ENCODE assay signal across 8 cellular contexts in genomic region chr12:104063712-104064030, GRCh38.
A peak's percentile ranks its signal among the peaks of the same experiment; 100 is the strongest.
DNase-seq lines count a peak whose midpoint lies in the region; ATAC-seq and TF ChIP-seq lines count a peak whose summit lies in the region.

No MANE protein-coding gene starts in this region.

- H3K27ac ChIP-seq in epithelial cell of prostate = peak overlapping the region; percentile 63

- H3K36me3 Mint-ChIP-seq in nephron progenitor cell (ENCODE audit: low read depth) = peaks cover 10% of the 10 kb centered on the region

- peaks cover 12% of the 10 kb centered on the region for H3K4me1 Mint-ChIP-seq in nephron progenitor cell

- TF ChIP-seq CTCF in nephron progenitor cell (IDR thresholded peaks at IDR 0.05) = no peak

- peaks cover 41% of the 10 kb centered on the region for H3K27me3 Mint-ChIP-seq in nephron progenitor cell (ENCODE audit: low read depth, poor library complexity)

- H3K27ac Mint-ChIP-seq in nephron progenitor cell = no peak overlapping the region

- no peaks in the 10 kb centered on the region for H3K9me3 Mint-ChIP-seq in nephron progenitor cell

- ATAC-seq in HG02970 (IDR thresholded peaks at IDR 0.05; ENCODE audit: low FRiP score, unreplicated experiment) = peak; percentile 22

- peak overlapping the region; percentile 93 for H3K4me3 Mint-ChIP-seq in nephron progenitor cell

- peak; percentile 1 for DNase-seq in stimulated activated CD8-positive, alpha-beta memory T cell treated with anti-CD3 and anti-CD28 coated beads, Interleukin-12 subunit alpha, Interleukin-12 subunit beta, amount 100 ng/mL, for 4 hours (ENCODE audit: low read depth)
- no peak for DNase-seq in stimulated activated CD8-positive, alpha-beta memory T cell treated with anti-CD3 and anti-CD28 coated beads, Interleukin-4, amount 100 ng/mL, for 48 hours
- DNase-seq in RPMI8226 = peak; percentile 16
- no peak for DNase-seq in epithelial cell of prostate (ENCODE audit: low read depth, low spot score)
- DNase-seq in nephron progenitor cell = no peak
- no peak for DNase-seq in globus pallidus (ENCODE audit: low spot score)
- no peak for DNase-seq in AG08396 (ENCODE audit: low spot score)

Comparison
In these comparisons a context has a peak if more than half of its experiments do, and no peak if none do; other contexts are left out.
1. DNase-seq: peak in stimulated activated CD8-positive, alpha-beta memory T cell treated with anti-CD3 and anti-CD28 coated beads, Interleukin-12 subunit alpha, Interleukin-12 subunit beta, amount 100 ng/mL, for 4 hours (single experiment) and RPMI8226 (single experiment); none in stimulated activated CD8-positive, alpha-beta memory T cell treated with anti-CD3 and anti-CD28 coated beads, Interleukin-4, amount 100 ng/mL, for 48 hours (single experiment), epithelial cell of prostate (single experiment), nephron progenitor cell (single experiment), globus pallidus (single experiment) and AG08396 (single experiment).